Comparison of ENCODE assay signal across 1 cellular context in the genomic region with DNA sequence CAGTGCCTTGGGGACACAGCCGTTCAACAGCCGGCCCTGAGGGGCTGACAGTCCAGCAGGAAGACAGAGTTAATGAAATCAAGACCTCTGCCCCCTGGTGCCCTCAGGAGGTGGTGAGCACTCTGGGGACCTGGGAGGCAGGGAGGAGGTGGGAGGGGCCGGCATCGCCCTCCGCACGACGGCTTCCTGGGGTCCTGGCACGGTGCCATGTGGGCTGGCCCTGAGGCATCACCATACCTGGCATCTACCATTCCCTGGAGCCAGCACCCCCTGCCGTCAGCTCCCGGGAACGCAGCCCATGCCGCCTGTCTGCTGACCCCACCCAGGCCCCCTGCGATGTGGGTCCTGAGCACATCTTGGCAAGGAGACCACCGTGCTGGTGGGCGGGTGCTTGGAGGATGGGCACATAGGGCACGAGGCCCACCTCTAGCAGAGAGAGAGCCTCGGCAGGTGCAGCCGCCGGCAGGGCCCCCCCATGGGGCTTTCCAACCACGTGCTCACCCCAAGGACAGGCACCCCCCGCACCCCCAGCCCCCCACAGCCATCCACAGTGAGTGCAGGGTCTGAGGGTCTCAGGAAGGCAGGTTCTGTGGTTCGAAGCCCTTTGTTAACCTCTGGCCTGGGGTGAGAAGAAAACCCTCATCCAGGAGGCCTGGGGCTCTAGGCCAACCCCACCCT.
A peak's percentile ranks its signal among the peaks of the same experiment; 100 is the strongest.
TF ChIP-seq lines count a peak whose summit lies in the region.

No MANE protein-coding gene starts in this region.

TF ChIP-seq in HepG2, 621 proteins besides CTCF, POLR2A, EP300 and RAD21 (continues in another document):
- TF ChIP-seq SMARCE1 (IDR thresholded peaks at IDR 0.05; ENCODE audit: borderline replicate concordance) (no peak), ZNF687 (CRISPR knock-in tag; IDR thresholded peaks at IDR 0.05) (peak; percentile 33; the same call in 1 of the 2 replicates), NFIC (IDR thresholded peaks at IDR 0.05; ENCODE audit: low read length) (no peak), ZNF614 (CRISPR knock-in tag; IDR thresholded peaks at IDR 0.05; ENCODE audit: borderline replicate concordance) (no peak; the same call in 1 of the 2 replicates), POGZ (CRISPR knock-in tag; IDR thresholded peaks at IDR 0.05) (0 out of 2 replicates have a peak, but pooled peaks have one; percentile 2), IKZF5 (CRISPR knock-in tag; IDR thresholded peaks at IDR 0.05) (peak; percentile 2; the same call in 1 of the 2 replicates), HOXA9 (CRISPR knock-in tag; IDR thresholded peaks at IDR 0.05; ENCODE audit: borderline replicate concordance) (0 out of 2 replicates have a peak, but pooled peaks have one; percentile 47), NFIB (CRISPR knock-in tag; IDR thresholded peaks at IDR 0.05; ENCODE audit: borderline replicate concordance) (peak; percentile 75; the same call in 1 of the 2 replicates), DMAP1 (CRISPR knock-in tag; IDR thresholded peaks at IDR 0.05) (0 out of 2 replicates have a peak, but pooled peaks have one; percentile 30), LCORL (IDR thresholded peaks at IDR 0.05) (peak; percentile 48; the same call in 1 of the 2 replicates), LCORL (CRISPR knock-in tag; IDR thresholded peaks at IDR 0.05) (no peak), NR1H2 (CRISPR knock-in tag; IDR thresholded peaks at IDR 0.05; ENCODE audit: borderline replicate concordance, low read depth) (0 out of 2 replicates have a peak, but pooled peaks have one; percentile 9), XRCC5 (optimal IDR thresholded peaks at IDR 0.05; ENCODE audit: low read length) (peak; percentile 74), ZNF740 (CRISPR knock-in tag; IDR thresholded peaks at IDR 0.05) (no peak; the same call in 1 of the 2 replicates), ZNF350 (CRISPR knock-in tag; IDR thresholded peaks at IDR 0.05; ENCODE audit: borderline replicate concordance, low read depth) (peak; percentile 74), TFDP1 (CRISPR knock-in tag; IDR thresholded peaks at IDR 0.05; ENCODE audit: borderline replicate concordance) (0 out of 2 replicates have a peak, but pooled peaks have one; percentile 11), NFKB2 (CRISPR knock-in tag; IDR thresholded peaks at IDR 0.05; ENCODE audit: borderline replicate concordance) (peak; percentile 8; the same call in 1 of the 2 replicates), AGO2 (optimal IDR thresholded peaks at IDR 0.05; ENCODE audit: low read depth, low read length) (peak; percentile 59), MXD4 (CRISPR knock-in tag; IDR thresholded peaks at IDR 0.05) (0 out of 2 replicates have a peak, but pooled peaks have one; percentile 26), GLI4 (CRISPR knock-in tag; IDR thresholded peaks at IDR 0.05; ENCODE audit: borderline replicate concordance) (no peak), KAT7 (CRISPR knock-in tag; IDR thresholded peaks at IDR 0.05; ENCODE audit: borderline replicate concordance) (0 out of 2 replicates have a peak, but pooled peaks have one; percentile 12), ZNF543 (CRISPR knock-in tag; IDR thresholded peaks at IDR 0.05) (no peak), ZNF567 (CRISPR knock-in tag; IDR thresholded peaks at IDR 0.05; ENCODE audit: borderline replicate concordance) (peak; percentile 25; the same call in 1 of the 2 replicates), HOXA3 (CRISPR knock-in tag; IDR thresholded peaks at IDR 0.05) (no peak), POLR2AphosphoS5 (IDR thresholded peaks at IDR 0.05; ENCODE audit: low read depth, low read length) (0 out of 2 replicates have a peak, but pooled peaks have one; percentile 9), RFX1 (IDR thresholded peaks at IDR 0.05) (no peak), ZFP91 (CRISPR knock-in tag; IDR thresholded peaks at IDR 0.05; ENCODE audit: borderline replicate concordance) (peak; percentile 5; the same call in 1 of the 2 replicates), ZBTB7A (CRISPR knock-in tag; IDR thresholded peaks at IDR 0.05) (peak; percentile 49; the same call in 1 of the 2 replicates), ZNF674 (CRISPR knock-in tag; IDR thresholded peaks at IDR 0.05; ENCODE audit: low read depth) (peak; percentile 4; the same call in 1 of the 2 replicates), SAFB2 (CRISPR knock-in tag; IDR thresholded peaks at IDR 0.05; ENCODE audit: borderline replicate concordance, low read depth) (0 out of 2 replicates have a peak, but pooled peaks have one; percentile 44), ZFX (CRISPR knock-in tag; IDR thresholded peaks at IDR 0.05; ENCODE audit: low read depth) (no peak)
- TF ChIP-seq, protein P1, sequence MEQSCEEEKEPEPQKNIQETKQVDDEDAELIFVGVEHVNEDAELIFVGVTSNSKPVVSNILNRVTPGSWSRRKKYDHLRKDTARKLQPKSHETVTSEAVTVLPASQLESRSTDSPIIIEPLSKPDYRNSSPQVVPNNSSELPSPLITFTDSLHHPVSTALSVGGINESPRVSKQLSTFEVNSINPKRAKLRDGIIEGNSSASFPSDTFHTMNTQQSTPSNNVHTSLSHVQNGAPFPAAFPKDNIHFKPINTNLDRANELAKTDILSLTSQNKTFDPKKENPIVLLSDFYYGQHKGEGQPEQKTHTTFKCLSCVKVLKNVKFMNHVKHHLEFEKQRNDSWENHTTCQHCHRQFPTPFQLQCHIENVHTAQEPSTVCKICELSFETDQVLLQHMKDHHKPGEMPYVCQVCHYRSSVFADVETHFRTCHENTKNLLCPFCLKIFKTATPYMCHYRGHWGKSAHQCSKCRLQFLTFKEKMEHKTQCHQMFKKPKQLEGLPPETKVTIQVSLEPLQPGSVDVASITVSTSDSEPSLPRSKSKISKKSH (CRISPR knock-in tag; IDR thresholded peaks at IDR 0.05; ENCODE audit: borderline replicate concordance): 0 out of 2 replicates have a peak, but pooled peaks have one; percentile 52
- TF ChIP-seq, protein P2, sequence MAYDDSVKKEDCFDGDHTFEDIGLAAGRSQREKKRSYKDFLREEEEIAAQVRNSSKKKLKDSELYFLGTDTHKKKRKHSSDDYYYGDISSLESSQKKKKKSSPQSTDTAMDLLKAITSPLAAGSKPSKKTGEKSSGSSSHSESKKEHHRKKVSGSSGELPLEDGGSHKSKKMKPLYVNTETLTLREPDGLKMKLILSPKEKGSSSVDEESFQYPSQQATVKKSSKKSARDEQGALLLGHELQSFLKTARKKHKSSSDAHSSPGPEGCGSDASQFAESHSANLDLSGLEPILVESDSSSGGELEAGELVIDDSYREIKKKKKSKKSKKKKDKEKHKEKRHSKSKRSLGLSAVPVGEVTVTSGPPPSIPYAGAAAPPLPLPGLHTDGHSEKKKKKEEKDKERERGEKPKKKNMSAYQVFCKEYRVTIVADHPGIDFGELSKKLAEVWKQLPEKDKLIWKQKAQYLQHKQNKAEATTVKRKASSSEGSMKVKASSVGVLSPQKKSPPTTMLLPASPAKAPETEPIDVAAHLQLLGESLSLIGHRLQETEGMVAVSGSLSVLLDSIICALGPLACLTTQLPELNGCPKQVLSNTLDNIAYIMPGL (CRISPR knock-in tag; IDR thresholded peaks at IDR 0.05; ENCODE audit: borderline replicate concordance in 1 of 2, low read depth in 1 of 2): peak; percentile 16 to 72; a peak in 1 of 4 replicates
- TF ChIP-seq, protein P3, sequence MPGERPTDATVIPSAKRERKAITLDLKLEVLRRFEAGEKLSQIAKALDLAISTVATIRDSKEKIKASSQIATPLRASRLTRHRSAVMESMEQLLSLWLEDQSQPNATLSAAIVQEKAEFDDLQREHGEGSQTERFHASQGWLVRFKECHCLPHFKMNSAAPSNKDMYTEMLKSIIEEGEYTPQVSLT (CRISPR knock-in tag; IDR thresholded peaks at IDR 0.05; ENCODE audit: borderline replicate concordance, low read depth): no peak
- TF ChIP-seq, protein P4, sequence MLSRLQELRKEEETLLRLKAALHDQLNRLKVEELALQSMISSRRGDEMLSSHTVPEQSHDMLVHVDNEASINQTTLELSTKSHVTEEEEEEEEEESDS (CRISPR knock-in tag; IDR thresholded peaks at IDR 0.05; ENCODE audit: borderline replicate concordance): 0 out of 2 replicates have a peak, but pooled peaks have one; percentile 40
- TF ChIP-seq, protein P5, sequence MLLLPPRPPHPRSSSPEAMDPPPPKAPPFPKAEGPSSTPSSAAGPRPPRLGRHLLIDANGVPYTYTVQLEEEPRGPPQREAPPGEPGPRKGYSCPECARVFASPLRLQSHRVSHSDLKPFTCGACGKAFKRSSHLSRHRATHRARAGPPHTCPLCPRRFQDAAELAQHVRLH (CRISPR knock-in tag; IDR thresholded peaks at IDR 0.05; ENCODE audit: borderline replicate concordance, low read depth): peak; percentile 4; the same call in 1 of the 2 replicates
- TF ChIP-seq, protein P6, sequence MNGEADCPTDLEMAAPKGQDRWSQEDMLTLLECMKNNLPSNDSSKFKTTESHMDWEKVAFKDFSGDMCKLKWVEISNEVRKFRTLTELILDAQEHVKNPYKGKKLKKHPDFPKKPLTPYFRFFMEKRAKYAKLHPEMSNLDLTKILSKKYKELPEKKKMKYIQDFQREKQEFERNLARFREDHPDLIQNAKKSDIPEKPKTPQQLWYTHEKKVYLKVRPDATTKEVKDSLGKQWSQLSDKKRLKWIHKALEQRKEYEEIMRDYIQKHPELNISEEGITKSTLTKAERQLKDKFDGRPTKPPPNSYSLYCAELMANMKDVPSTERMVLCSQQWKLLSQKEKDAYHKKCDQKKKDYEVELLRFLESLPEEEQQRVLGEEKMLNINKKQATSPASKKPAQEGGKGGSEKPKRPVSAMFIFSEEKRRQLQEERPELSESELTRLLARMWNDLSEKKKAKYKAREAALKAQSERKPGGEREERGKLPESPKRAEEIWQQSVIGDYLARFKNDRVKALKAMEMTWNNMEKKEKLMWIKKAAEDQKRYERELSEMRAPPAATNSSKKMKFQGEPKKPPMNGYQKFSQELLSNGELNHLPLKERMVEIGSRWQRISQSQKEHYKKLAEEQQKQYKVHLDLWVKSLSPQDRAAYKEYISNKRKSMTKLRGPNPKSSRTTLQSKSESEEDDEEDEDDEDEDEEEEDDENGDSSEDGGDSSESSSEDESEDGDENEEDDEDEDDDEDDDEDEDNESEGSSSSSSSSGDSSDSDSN (CRISPR knock-in tag; IDR thresholded peaks at IDR 0.05): 0 out of 2 replicates have a peak, but pooled peaks have one; percentile 51
